ENCODE assay signal across 16 cellular contexts in the genomic region with DNA sequence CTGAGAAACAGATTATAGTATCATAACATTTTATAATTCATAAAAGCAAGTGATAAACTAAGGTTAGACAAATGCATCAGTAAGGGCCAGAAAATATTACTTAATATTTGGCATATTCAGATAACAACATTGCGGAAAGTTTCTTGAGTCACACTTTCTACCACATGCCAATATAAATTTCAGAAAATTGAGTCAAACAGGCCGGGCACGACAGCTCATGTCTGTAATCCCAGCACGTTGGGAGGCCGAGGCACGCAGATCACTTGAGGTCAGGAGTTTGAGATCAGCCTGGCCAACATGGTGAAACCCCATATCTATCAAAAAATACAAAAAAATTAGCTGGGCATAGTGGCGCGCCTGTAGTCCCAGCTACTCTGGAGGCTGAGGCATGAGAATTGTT.
"Had no signal": no experiment of that assay in that cellular context is flagged by ENCODE, and none has a peak within 500 bp of the region (broad histone marks: within the 10 kb centered on the region; RNA-seq: fewer than 3 reads in every experiment).

No MANE protein-coding gene starts in this region.

- ATAC-seq: activated CD4-positive, CD25-positive, alpha-beta regulatory T cell treated with anti-CD3 and anti-CD28 coated beads, Interleukin-2, amount 50 U/mL, for 24 hours; activated naive CD4-positive, alpha-beta T cell treated with anti-CD3 and anti-CD28 coated beads, Interleukin-2, amount 50 U/mL, for 72 hours; activated T-cell treated with anti-CD3 and anti-CD28 coated beads, Interleukin-2, amount 50 U/mL, for 4 hours; effector memory CD8-positive, alpha-beta T cell; left lung; stimulated activated naive CD8-positive, alpha-beta T cell treated with anti-CD3 and anti-CD28 coated beads, Interleukin-15, amount 100 ng/mL, for 72 hours had no signal

- H3K27me3 ChIP-seq: left lung, uterus had no signal

- H3K27me3 Mint-ChIP-seq: dendritic cell treated with granulocyte-macrophage colony-stimulating factor and Interleukin-4, amounts not matched to agents 40 ng/mL and 50 ng/mL, for 4 days; effector memory CD8-positive, alpha-beta T cell; stimulated activated naive CD8-positive, alpha-beta T cell treated with anti-CD3 and anti-CD28 coated beads, Interleukin-15, amount 100 ng/mL, for 72 hours had no signal

- H3K4me1 Mint-ChIP-seq: nephron progenitor cell; stimulated activated naive CD8-positive, alpha-beta T cell treated with anti-CD3 and anti-CD28 coated beads, Interleukin-15, amount 100 ng/mL, for 72 hours had no signal

- DNase-seq: activated effector memory CD4-positive, alpha-beta T cell treated with anti-CD3 and anti-CD28 coated beads, Interleukin-2, amount 50 U/mL, for 16 hours; activated T-cell treated with anti-CD3 and anti-CD28 coated beads, Interleukin-2, amount 50 U/mL, for 4 hours; caudate nucleus; effector memory CD8-positive, alpha-beta T cell; foreskin fibroblast; head of caudate nucleus; islet precursor cell; left lung; mesendoderm; nephron progenitor cell; stimulated activated CD4-positive, alpha-beta T cell treated with anti-CD3 and anti-CD28 coated beads, Interleukin-4, amount 100 ng/mL, for 4 hours; stimulated activated naive CD8-positive, alpha-beta T cell treated with anti-CD3 and anti-CD28 coated beads, Interleukin-15, amount 100 ng/mL, for 72 hours; uterus had no signal

- H3K9me3 Mint-ChIP-seq: activated naive CD4-positive, alpha-beta T cell treated with anti-CD3 and anti-CD28 coated beads, Interleukin-2, amount 50 U/mL, for 72 hours; activated T-cell treated with anti-CD3 and anti-CD28 coated beads, Interleukin-2, amount 50 U/mL, for 4 hours; dendritic cell treated with granulocyte-macrophage colony-stimulating factor and Interleukin-4, amounts not matched to agents 40 ng/mL and 50 ng/mL, for 4 days; effector memory CD8-positive, alpha-beta T cell; nephron progenitor cell; stimulated activated naive CD8-positive, alpha-beta T cell treated with anti-CD3 and anti-CD28 coated beads, Interleukin-15, amount 100 ng/mL, for 72 hours had no signal

- H3K36me3 ChIP-seq: uterus had no signal

- H3K4me3 Mint-ChIP-seq: activated T-cell treated with anti-CD3 and anti-CD28 coated beads, Interleukin-2, amount 50 U/mL, for 4 hours; dendritic cell treated with granulocyte-macrophage colony-stimulating factor and Interleukin-4, amounts not matched to agents 40 ng/mL and 50 ng/mL, for 4 days; effector memory CD8-positive, alpha-beta T cell; nephron progenitor cell; stimulated activated naive CD8-positive, alpha-beta T cell treated with anti-CD3 and anti-CD28 coated beads, Interleukin-15, amount 100 ng/mL, for 72 hours had no signal

- H3K36me3 Mint-ChIP-seq: activated naive CD4-positive, alpha-beta T cell treated with anti-CD3 and anti-CD28 coated beads, Interleukin-2, amount 50 U/mL, for 72 hours had no signal

- H3K27ac Mint-ChIP-seq: activated naive CD4-positive, alpha-beta T cell treated with anti-CD3 and anti-CD28 coated beads, Interleukin-2, amount 50 U/mL, for 72 hours; dendritic cell treated with granulocyte-macrophage colony-stimulating factor and Interleukin-4, amounts not matched to agents 40 ng/mL and 50 ng/mL, for 4 days; effector memory CD8-positive, alpha-beta T cell; stimulated activated naive CD8-positive, alpha-beta T cell treated with anti-CD3 and anti-CD28 coated beads, Interleukin-15, amount 100 ng/mL, for 72 hours had no signal

- H3K27ac ChIP-seq: left lung, uterus had no signal

- H3K4me1 ChIP-seq: uterus had no signal

- H3K4me3 ChIP-seq: left lung, uterus had no signal
